Comparison of ENCODE assay signal across 8 cellular contexts in the genomic region with DNA sequence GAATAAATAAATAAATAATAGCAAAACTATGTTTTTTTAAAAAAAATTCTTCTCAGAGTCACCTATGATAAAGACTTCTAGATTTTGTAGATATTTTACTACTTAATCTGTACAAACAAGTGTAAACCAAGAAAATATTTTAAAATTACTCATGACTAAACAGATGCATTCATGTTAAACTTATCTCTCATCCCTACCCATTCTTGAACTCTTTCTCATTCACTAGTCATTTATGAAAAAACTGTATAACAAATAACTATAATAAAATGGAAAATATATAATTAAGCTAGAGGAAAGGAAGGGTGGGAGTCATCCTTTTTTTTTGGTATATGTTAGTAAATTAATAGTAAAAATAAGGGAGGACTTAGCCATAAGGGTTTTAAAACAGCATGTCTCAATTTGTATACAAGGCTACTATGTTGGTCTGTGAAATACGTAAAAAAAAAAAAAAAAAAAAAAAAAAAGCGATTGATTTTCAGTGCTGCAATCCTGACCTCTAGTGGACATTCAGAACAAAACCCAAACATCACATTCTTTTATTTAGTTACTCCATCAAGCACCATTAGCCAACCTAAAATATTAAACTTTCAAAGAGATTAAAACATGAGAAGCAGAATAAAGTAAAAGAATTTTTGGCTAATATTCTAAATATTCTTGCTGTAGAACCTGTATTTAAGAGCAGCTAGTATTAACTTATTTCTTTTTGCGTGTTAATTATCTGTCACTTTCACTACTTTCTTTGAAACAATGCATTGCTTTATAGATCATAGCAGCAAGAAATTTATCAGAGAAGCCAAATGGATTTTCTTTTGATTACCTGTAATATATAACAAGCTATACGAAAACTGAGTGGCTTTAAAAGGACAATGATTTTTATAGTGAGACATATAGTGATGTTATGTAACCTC.
DNase-seq lines count a peak whose midpoint lies in the region; ATAC-seq and TF ChIP-seq lines count a peak whose summit lies in the region.

No MANE protein-coding gene starts in this region.

- in situ Hi-C loops in ACHN (cut with HindIII; ENCODE audit: low pct_ligation_motif_present, low pct_unique_long_range_greater_than_20kb, low sequenced_read_pairs): loop anchor here (25.0 kb wide), 1 partner anchor 482 kb away; no protein-coding TSS in a partner anchor
- in situ Hi-C loops in GM13977 (cut with MboI; ENCODE audit: low pct_unique_long_range_greater_than_20kb, low sequenced_read_pairs, unreplicated experiment): loop anchor here (25.0 kb wide), 1 partner anchor 657 kb away; no protein-coding TSS in a partner anchor

- no peaks in the 10 kb centered on the region for H3K4me1 ChIP-seq in breast epithelium

- TF ChIP-seq CTCF in GM13977 (IDR thresholded peaks at IDR 0.05; ENCODE audit: extremely low read depth, insufficient read depth, missing control alignments) (peak; percentile 48), breast epithelium (IDR thresholded peaks at IDR 0.05) (peak; percentile 21 to 48 (median 34))

- peak; percentile 78 for ATAC-seq in left lobe of liver
- ATAC-seq in HG03457 (IDR thresholded peaks at IDR 0.05; ENCODE audit: unreplicated experiment): no peak
- ATAC-seq in GM21390 (IDR thresholded peaks at IDR 0.05; ENCODE audit: unreplicated experiment): no peak

- DNase-seq in ACHN (peak; percentile 62), GM13977 (ENCODE audit: low spot score) (peak; percentile 27), NCI-H446 (lab: John Stamatoyannopoulos, UW) (peak; percentile 18 to 70), breast epithelium (ENCODE audit: low spot score in 2 of 2) (no peak), left lobe of liver (ENCODE audit: low spot score) (no peak), epidermal melanocyte (ENCODE audit: insufficient read length, low spot score) (no peak)

- H3K36me3 ChIP-seq in breast epithelium: no peaks in the 10 kb centered on the region

- intact Hi-C loops in breast epithelium (cut with DNase I; ENCODE audit: low total_unique reads): no loop called here

- no peaks in the 10 kb centered on the region for H3K27me3 ChIP-seq in breast epithelium

- no peaks in the 10 kb centered on the region for H3K9me3 ChIP-seq in breast epithelium

- no peak overlapping the region for H3K27ac ChIP-seq in breast epithelium

- H3K4me3 ChIP-seq in breast epithelium: no peak overlapping the region

- TF ChIP-seq POLR2A in breast epithelium (IDR thresholded peaks at IDR 0.05): no peak

Comparison
In these comparisons a context has a peak if more than half of its experiments do, and no peak if none do; other contexts are left out.
1. DNase-seq: peak in ACHN (single experiment), GM13977 (single experiment) and NCI-H446 (2 of 2); none in breast epithelium (0 of 2), left lobe of liver (single experiment) and epidermal melanocyte (single experiment).